ENCODE assay signal across 10 cellular contexts in the genomic region with DNA sequence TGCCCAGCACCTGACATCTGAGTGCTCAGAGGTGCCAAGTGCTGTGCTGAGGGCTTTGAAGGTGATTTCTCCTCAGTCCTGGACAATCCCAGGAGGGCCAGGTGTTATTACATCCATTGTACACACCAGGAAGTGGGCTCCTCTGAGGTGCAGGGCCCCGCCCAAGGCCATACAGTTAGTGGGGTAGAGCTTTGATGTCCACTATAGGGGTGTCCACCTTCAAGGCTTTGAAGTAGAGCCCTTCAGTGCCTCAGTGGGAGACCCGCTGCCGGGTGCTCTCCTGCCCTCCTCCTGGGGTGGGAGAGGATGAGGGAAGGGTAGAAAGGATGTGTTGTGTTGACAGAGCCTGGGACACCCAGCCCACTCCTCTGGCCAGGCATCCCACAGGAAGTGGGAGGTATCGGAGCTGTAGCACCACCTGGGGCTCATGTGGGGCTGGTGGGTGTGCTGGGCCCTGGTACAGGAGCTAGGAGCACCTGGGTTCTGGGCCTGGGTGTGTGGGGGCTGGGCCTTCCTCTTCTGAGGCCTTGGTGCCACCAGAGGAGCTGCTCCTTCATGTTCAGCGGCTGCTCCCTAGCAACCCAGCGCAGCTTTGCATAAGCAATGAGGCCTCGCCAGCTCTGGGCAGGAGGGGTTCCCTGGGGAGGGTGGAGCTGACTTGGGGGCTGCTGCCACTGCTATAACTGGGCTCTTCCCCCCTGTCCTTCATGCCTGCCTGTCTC. TPM values are rescaled to one million over a fixed set of nuclear protein-coding genes. Genes with fewer than 3 reads are reported as not detected.
DNase-seq lines count a peak whose midpoint lies in the region; ATAC-seq, FAIRE-seq and TF ChIP-seq lines count a peak whose summit lies in the region.
"Had no signal": no experiment of that assay in that cellular context is flagged by ENCODE, and none has a peak within 500 bp of the region (broad histone marks: within the 10 kb centered on the region; RNA-seq: fewer than 3 reads in every experiment).

No MANE protein-coding gene starts in this region.

- peaks cover 40 to 62% of the 10 kb centered on the region in 2 experiments for H3K36me3 ChIP-seq in HepG2 (replicated peaks in 1 of 2; ENCODE audit: control insufficient read depth in 1 of 2, insufficient read depth in 2 of 2, low read length in 2 of 2)
- peaks cover 0 to 23% (median 3%) of the 10 kb centered on the region in 4 donors for H3K36me3 ChIP-seq in right lobe of liver
- peaks cover 92% of the 10 kb centered on the region for H3K36me3 ChIP-seq in MG63
- H3K36me3 ChIP-seq: ovary had no signal

- H3K27ac ChIP-seq in HepG2 (ENCODE audit: extremely low read length, insufficient read depth, low read length) (no peak overlapping the region), right lobe of liver (no peak overlapping the region), layer of hippocampus (ENCODE audit: low read depth, low read length) (peak overlapping the region; percentile 52)
- H3K27ac ChIP-seq: brain microvascular endothelial cell, ovary had no signal

- peaks cover 63% of the 10 kb centered on the region for H4K20me1 ChIP-seq in HepG2 (ENCODE audit: insufficient read depth, low read length)

- TF ChIP-seq RAD21 in HepG2 (CRISPR knock-in tag; IDR thresholded peaks at IDR 0.05) = no peak

- ATAC-seq in HepG2 (no peak), right lobe of liver (no peak), HG03565 (IDR thresholded peaks at IDR 0.05; ENCODE audit: unreplicated experiment) (no peak)

- intact Hi-C loops in HepG2 (cut with micrococcal nuclease; ENCODE audit: unreplicated experiment) = no loop called here
- intact Hi-C loops in right lobe of liver (cut with DNase I) = loop anchor here in 1 of 2 donors (10.0 kb wide), 1 partner anchor 278 kb away; a partner anchor contains a TSS

- no peaks in the 10 kb centered on the region for H3K27me3 Mint-ChIP-seq in activated CD4-positive, alpha-beta memory T cell treated with anti-CD3 and anti-CD28 coated beads, Interleukin-2, amount 10 ng/mL, durations not matched to agents 7 days and 5 days

- H3K4me3 ChIP-seq in HepG2 (replicated peaks in 1 of 3; ENCODE audit: insufficient read depth in 1 of 3, low read depth in 2 of 3, low read length in 3 of 3) (no peak overlapping the region), right lobe of liver (no peak overlapping the region), MG63 (no peak overlapping the region)
- H3K4me3 ChIP-seq: ovary had no signal

- no TSS peak for BruUV-seq in HepG2 (replicated peaks; lab: Mats Ljungman, UMichigan)

- H2AFZ ChIP-seq in HepG2 (ENCODE audit: low read length) = no peak overlapping the region

- DNase-seq in HepG2 (ENCODE audit: low spot score) (no peak), right lobe of liver (no peak), MG63 (no peak), NCI-H187 treated with DMSO at 0.1 percent for 48 hours (lab: John Stamatoyannopoulos, UW) (no peak), SKM-1 treated with dmso at 0.1 percent for 144 hours (lab: John Stamatoyannopoulos, UW; ENCODE audit: unreplicated experiment) (no peak)
- peak; percentile 41 for DNase-seq in activated CD4-positive, alpha-beta memory T cell treated with anti-CD3 and anti-CD28 coated beads, Interleukin-2, amount 10 ng/mL, durations not matched to agents 7 days and 5 days
- DNase-seq: brain microvascular endothelial cell had no signal

- TF ChIP-seq CTCF in HepG2 (CRISPR knock-in tag; IDR thresholded peaks at IDR 0.05) (no peak), right lobe of liver (IDR thresholded peaks at IDR 0.05) (no peak)

- peak overlapping the region; percentile 24 for H3K4me3 Mint-ChIP-seq in activated CD4-positive, alpha-beta memory T cell treated with anti-CD3 and anti-CD28 coated beads, Interleukin-2, amount 10 ng/mL, durations not matched to agents 7 days and 5 days

- no peak for TF ChIP-seq EP300 in HepG2 (IDR thresholded peaks at IDR 0.05; ENCODE audit: low read depth in 2 of 2, low read length in 2 of 2)
- no peak for TF ChIP-seq EP300 in HepG2 (CRISPR knock-in tag; IDR thresholded peaks at IDR 0.05; ENCODE audit: borderline replicate concordance)

- FAIRE-seq in HepG2 (lab: Jason Lieb, UNC) = no peak

- peaks cover 76% of the 10 kb centered on the region for H3K4me1 ChIP-seq in HepG2 (ENCODE audit: insufficient read depth, low read length)
- peaks cover 0 to 62% (median 21%) of the 10 kb centered on the region in 4 donors for H3K4me1 ChIP-seq in right lobe of liver

- H3K9me3 Mint-ChIP-seq in activated CD4-positive, alpha-beta memory T cell treated with anti-CD3 and anti-CD28 coated beads, Interleukin-2, amount 10 ng/mL, durations not matched to agents 7 days and 5 days = no peaks in the 10 kb centered on the region

- H3K9ac ChIP-seq in HepG2 (ENCODE audit: insufficient read depth, low read depth, low read length) = no peak overlapping the region

- WGBS in HepG2 (ENCODE audit: low lambda C conversion rate) = 89% methylated on average over 5 of the region's 7 CpGs
- WGBS in right lobe of liver (ENCODE audit: insufficient coverage, low coverage, low lambda C conversion rate, missing lambda C conversion rate) = no CpG with 5 or more reads among the region's 7 CpGs

- CTCF ChIA-PET in HepG2 (lab: Yijun Ruan, JAX; ENCODE audit: low intra/inter-chr PET ratio, low total read pairs) = no interaction called here
- CTCF ChIA-PET in activated CD4-positive, alpha-beta memory T cell treated with anti-CD3 and anti-CD28 coated beads, Interleukin-2, amount 10 ng/mL, durations not matched to agents 7 days and 5 days (lab: Charles Lee) = no interaction called here

- peaks cover 89% of the 10 kb centered on the region for H3K4me1 Mint-ChIP-seq in activated CD4-positive, alpha-beta memory T cell treated with anti-CD3 and anti-CD28 coated beads, Interleukin-2, amount 10 ng/mL, durations not matched to agents 7 days and 5 days

- POLR2A ChIA-PET in HepG2 (lab: Yijun Ruan, JAX) = interaction anchor here (1.2 kb wide), 1 partner anchor 8 kb away, joined by 3 read pairs; no protein-coding TSS in a partner anchor
- POLR2A ChIA-PET in activated CD4-positive, alpha-beta memory T cell treated with anti-CD3 and anti-CD28 coated beads, Interleukin-2, amount 10 ng/mL, durations not matched to agents 7 days and 5 days (lab: Charles Lee) = interaction anchor here (0.8 to 1.6 kb wide), 4 partner anchors 8 to 24 kb away, joined by 3 to 11 read pairs (median 4); no protein-coding TSS in a partner anchor

- H3K36me3 Mint-ChIP-seq in activated CD4-positive, alpha-beta memory T cell treated with anti-CD3 and anti-CD28 coated beads, Interleukin-2, amount 10 ng/mL, durations not matched to agents 7 days and 5 days (ENCODE audit: low read depth) = peaks cover 52% of the 10 kb centered on the region

- no peaks in the 10 kb centered on the region for H3K9me3 ChIP-seq in HepG2 (ENCODE audit: low read length)
- H3K9me3 ChIP-seq in right lobe of liver = no peaks in the 10 kb centered on the region
- H3K9me3 ChIP-seq in MG63 = no peaks in the 10 kb centered on the region
- H3K9me3 ChIP-seq: ovary had no signal

- no peaks in the 10 kb centered on the region for H3K27me3 ChIP-seq in HepG2 (ENCODE audit: control insufficient read depth in 1 of 2, insufficient read depth in 2 of 2, low read length in 2 of 2)
- H3K27me3 ChIP-seq in right lobe of liver = no peaks in the 10 kb centered on the region
- H3K27me3 ChIP-seq in layer of hippocampus (ENCODE audit: control insufficient read depth, insufficient read depth, low read length) = no peaks in the 10 kb centered on the region
- H3K27me3 ChIP-seq in MG63 = no peaks in the 10 kb centered on the region
- H3K27me3 ChIP-seq: brain microvascular endothelial cell, ovary had no signal

- H3K79me2 ChIP-seq in HepG2 (ENCODE audit: insufficient read depth, low read length) = peaks cover 75% of the 10 kb centered on the region

- in situ Hi-C loops in HepG2 (cut with HindIII; ENCODE audit: extremely low pct_ligation_motif_present, low pct_unique_long_range_greater_than_20kb) = no loop called here

- no peak overlapping the region for H3K4me2 ChIP-seq in HepG2 (ENCODE audit: low read depth, low read length)

- TF ChIP-seq POLR2A in HepG2 (IDR thresholded peaks at IDR 0.05; ENCODE audit: insufficient read depth in 1 of 2, low read depth in 2 of 2, low read length in 2 of 2) (no peak), right lobe of liver (IDR thresholded peaks at IDR 0.05) (no peak)

- H3K27ac Mint-ChIP-seq in activated CD4-positive, alpha-beta memory T cell treated with anti-CD3 and anti-CD28 coated beads, Interleukin-2, amount 10 ng/mL, durations not matched to agents 7 days and 5 days = peak overlapping the region; percentile 70

RNA-seq across cellular contexts. Expression of a gene that starts 7.4 kb away (rescaled TPM):
- total RNA-seq in HepG2 (2016; rRNA removed; fragmentation: Illumina TruSeq; extraction: Trizol) = 97.0 and 110 TPM in 2 replicates
- total RNA-seq in HepG2 (2016; cell fraction: cytosol; rRNA removed; fragmentation: Illumina TruSeq; extraction: Trizol; ENCODE audit: low read depth) = 9.8 and 10.1 TPM in 2 replicates
- 92.3 and 97.2 TPM in 2 replicates for total RNA-seq in HepG2 (2016; cell fraction: insoluble cytoplasmic fraction; rRNA removed; fragmentation: Illumina TruSeq; extraction: Trizol)
- 38.1 and 38.7 TPM in 2 replicates for total RNA-seq in HepG2 (2016; cell fraction: membrane; rRNA removed; fragmentation: Illumina TruSeq; extraction: Trizol)
- total RNA-seq in HepG2 (2016; cell fraction: nucleus; rRNA removed; fragmentation: Illumina TruSeq; extraction: Trizol) = 62.5 and 68.5 TPM in 2 replicates
- 70.1 and 80.4 TPM in 2 replicates for polyA plus RNA-seq in HepG2 (2011; rRNA removed)
- polyA plus RNA-seq in HepG2 (2011; cell fraction: cytosol; rRNA removed) = 81.9 and 127 TPM in 2 replicates
- polyA plus RNA-seq in HepG2 (2011; cell fraction: nucleus; rRNA removed) = 107 and 129 TPM in 2 replicates
- polyA plus RNA-seq in HepG2 (2012) = 82.2 and 85.9 TPM in 2 replicates
- polyA plus RNA-seq in HepG2 (2016; cell fraction: cytosol; fragmentation: Illumina TruSeq; extraction: Trizol; ENCODE audit: low read depth) = 7.2 and 8.1 TPM in 2 replicates
- polyA plus RNA-seq in HepG2 (2016; cell fraction: insoluble cytoplasmic fraction; fragmentation: Illumina TruSeq; extraction: Trizol; ENCODE audit: low read depth) = 138 and 161 TPM in 2 replicates
- 25.1 and 28.1 TPM in 2 replicates for polyA plus RNA-seq in HepG2 (2016; cell fraction: membrane; fragmentation: Illumina TruSeq; extraction: Trizol; ENCODE audit: low read depth)
- polyA plus RNA-seq in HepG2 (2016; cell fraction: nucleus; fragmentation: Illumina TruSeq; extraction: Trizol; ENCODE audit: insufficient read depth, low read depth) = 109 and 113 TPM in 2 replicates
- 136 and 189 TPM in 2 replicates for polyA minus RNA-seq in HepG2 (2011; rRNA and poly(A)+ RNA removed; ENCODE audit: low replicate concordance)
- polyA minus RNA-seq in HepG2 (2011; cell fraction: cytosol; rRNA and poly(A)+ RNA removed) = 107 and 130 TPM in 2 replicates
- polyA minus RNA-seq in HepG2 (2011; cell fraction: nucleus; rRNA and poly(A)+ RNA removed) = 49.2 and 50.4 TPM in 2 replicates
- 100 to 1,000 TPM in 2 of 6 experiments, 10 to 100 TPM in 4; 52.2 to 124 (median 84.8) TPM for total RNA-seq in right lobe of liver
- total RNA-seq in activated CD4-positive, alpha-beta memory T cell treated with anti-CD3 and anti-CD28 coated beads, Interleukin-2, amount 10 ng/mL, durations not matched to agents 7 days and 5 days = 100 to 1,000 TPM; 193 to 196 TPM
- 228 and 323 TPM in 2 replicates for total RNA-seq in MG63 (2014; rRNA removed; shearing (Covaris generic); ENCODE audit: low replicate concordance)

RNA-seq across cellular contexts. Expression of a gene that starts 23.8 kb away (rescaled TPM):
- total RNA-seq in HepG2 (2016; rRNA removed; fragmentation: Illumina TruSeq; extraction: Trizol) = 2,790 and 3,298 TPM in 2 replicates
- 4,051 and 4,588 TPM in 2 replicates for total RNA-seq in HepG2 (2016; cell fraction: cytosol; rRNA removed; fragmentation: Illumina TruSeq; extraction: Trizol; ENCODE audit: low read depth)
- total RNA-seq in HepG2 (2016; cell fraction: insoluble cytoplasmic fraction; rRNA removed; fragmentation: Illumina TruSeq; extraction: Trizol) = 2,655 and 3,446 TPM in 2 replicates
- 6,899 and 6,901 TPM in 2 replicates for total RNA-seq in HepG2 (2016; cell fraction: membrane; rRNA removed; fragmentation: Illumina TruSeq; extraction: Trizol)
- 995 and 1,125 TPM in 2 replicates for total RNA-seq in HepG2 (2016; cell fraction: nucleus; rRNA removed; fragmentation: Illumina TruSeq; extraction: Trizol)
- polyA plus RNA-seq in HepG2 (2011; rRNA removed) = 4,288 and 4,860 TPM in 2 replicates
- 4,164 and 5,084 TPM in 2 replicates for polyA plus RNA-seq in HepG2 (2011; cell fraction: cytosol; rRNA removed)
- polyA plus RNA-seq in HepG2 (2011; cell fraction: nucleus; rRNA removed) = 680 and 915 TPM in 2 replicates
- polyA plus RNA-seq in HepG2 (2012) = 4,457 and 5,527 TPM in 2 replicates
- polyA plus RNA-seq in HepG2 (2016; cell fraction: cytosol; fragmentation: Illumina TruSeq; extraction: Trizol; ENCODE audit: low read depth) = 5,325 and 6,272 TPM in 2 replicates
- 3,877 and 3,973 TPM in 2 replicates for polyA plus RNA-seq in HepG2 (2016; cell fraction: insoluble cytoplasmic fraction; fragmentation: Illumina TruSeq; extraction: Trizol; ENCODE audit: low read depth)
- polyA plus RNA-seq in HepG2 (2016; cell fraction: membrane; fragmentation: Illumina TruSeq; extraction: Trizol; ENCODE audit: low read depth) = 7,669 and 7,726 TPM in 2 replicates
- polyA plus RNA-seq in HepG2 (2016; cell fraction: nucleus; fragmentation: Illumina TruSeq; extraction: Trizol; ENCODE audit: insufficient read depth, low read depth) = 2,046 and 2,062 TPM in 2 replicates
- 223 and 322 TPM in 2 replicates for polyA minus RNA-seq in HepG2 (2011; rRNA and poly(A)+ RNA removed; ENCODE audit: low replicate concordance)
- polyA minus RNA-seq in HepG2 (2011; cell fraction: cytosol; rRNA and poly(A)+ RNA removed) = 1,056 and 1,226 TPM in 2 replicates
- 292 and 362 TPM in 2 replicates for polyA minus RNA-seq in HepG2 (2011; cell fraction: nucleus; rRNA and poly(A)+ RNA removed)
- total RNA-seq in right lobe of liver = 100 to 1,000 TPM; 389 to 609 (median 436) TPM
- 100 to 1,000 TPM; 933 to 960 TPM for total RNA-seq in activated CD4-positive, alpha-beta memory T cell treated with anti-CD3 and anti-CD28 coated beads, Interleukin-2, amount 10 ng/mL, durations not matched to agents 7 days and 5 days
- 2,314 and 3,514 TPM in 2 replicates for total RNA-seq in MG63 (2014; rRNA removed; shearing (Covaris generic); ENCODE audit: low replicate concordance)

RNA-seq across cellular contexts. Expression of a gene that starts 52.2 kb away (rescaled TPM):
- total RNA-seq in HepG2 (2016; rRNA removed; fragmentation: Illumina TruSeq; extraction: Trizol) (12.7 and 15.6 TPM in 2 replicates), right lobe of liver (10 to 100 TPM in 2 of 6 experiments, 1 to 10 TPM in 4; 6.8 to 13.1 (median 9.2) TPM)
- 3.7 and 5.9 TPM in 2 replicates for total RNA-seq in HepG2 (2016; cell fraction: cytosol; rRNA removed; fragmentation: Illumina TruSeq; extraction: Trizol; ENCODE audit: low read depth)
- 12.1 and 16.1 TPM in 2 replicates for total RNA-seq in HepG2 (2016; cell fraction: insoluble cytoplasmic fraction; rRNA removed; fragmentation: Illumina TruSeq; extraction: Trizol)
- 4.9 and 5.9 TPM in 2 replicates for total RNA-seq in HepG2 (2016; cell fraction: membrane; rRNA removed; fragmentation: Illumina TruSeq; extraction: Trizol)
- total RNA-seq in HepG2 (2016; cell fraction: nucleus; rRNA removed; fragmentation: Illumina TruSeq; extraction: Trizol) = 16.2 and 16.8 TPM in 2 replicates
- polyA plus RNA-seq in HepG2 (2011; rRNA removed) = 20.6 and 22.7 TPM in 2 replicates
- 8.0 and 10.1 TPM in 2 replicates for polyA plus RNA-seq in HepG2 (2011; cell fraction: cytosol; rRNA removed)
- 75.8 and 78.0 TPM in 2 replicates for polyA plus RNA-seq in HepG2 (2011; cell fraction: nucleus; rRNA removed)
- 13.3 and 15.9 TPM in 2 replicates for polyA plus RNA-seq in HepG2 (2012)
- 1.3 and 1.4 TPM in 2 replicates for polyA plus RNA-seq in HepG2 (2016; cell fraction: cytosol; fragmentation: Illumina TruSeq; extraction: Trizol; ENCODE audit: low read depth)
- 13.2 and 13.4 TPM in 2 replicates for polyA plus RNA-seq in HepG2 (2016; cell fraction: insoluble cytoplasmic fraction; fragmentation: Illumina TruSeq; extraction: Trizol; ENCODE audit: low read depth)
- 2.8 and 3.3 TPM in 2 replicates for polyA plus RNA-seq in HepG2 (2016; cell fraction: membrane; fragmentation: Illumina TruSeq; extraction: Trizol; ENCODE audit: low read depth)
- 51.8 and 58.8 TPM in 2 replicates for polyA plus RNA-seq in HepG2 (2016; cell fraction: nucleus; fragmentation: Illumina TruSeq; extraction: Trizol; ENCODE audit: insufficient read depth, low read depth)
- polyA minus RNA-seq in HepG2 (2011; rRNA and poly(A)+ RNA removed; ENCODE audit: low replicate concordance) = 7.6 and 11.6 TPM in 2 replicates
- 3.6 and 4.1 TPM in 2 replicates for polyA minus RNA-seq in HepG2 (2011; cell fraction: cytosol; rRNA and poly(A)+ RNA removed)
- 18.3 TPM in 2 replicates for polyA minus RNA-seq in HepG2 (2011; cell fraction: nucleus; rRNA and poly(A)+ RNA removed)
- 10 to 100 TPM; 29.0 to 30.1 TPM for total RNA-seq in activated CD4-positive, alpha-beta memory T cell treated with anti-CD3 and anti-CD28 coated beads, Interleukin-2, amount 10 ng/mL, durations not matched to agents 7 days and 5 days
- 19.2 and 21.3 TPM in 2 replicates for total RNA-seq in MG63 (2014; rRNA removed; shearing (Covaris generic); ENCODE audit: low replicate concordance)
